ENCODE assay signal across 10 cellular contexts in the genomic region with DNA sequence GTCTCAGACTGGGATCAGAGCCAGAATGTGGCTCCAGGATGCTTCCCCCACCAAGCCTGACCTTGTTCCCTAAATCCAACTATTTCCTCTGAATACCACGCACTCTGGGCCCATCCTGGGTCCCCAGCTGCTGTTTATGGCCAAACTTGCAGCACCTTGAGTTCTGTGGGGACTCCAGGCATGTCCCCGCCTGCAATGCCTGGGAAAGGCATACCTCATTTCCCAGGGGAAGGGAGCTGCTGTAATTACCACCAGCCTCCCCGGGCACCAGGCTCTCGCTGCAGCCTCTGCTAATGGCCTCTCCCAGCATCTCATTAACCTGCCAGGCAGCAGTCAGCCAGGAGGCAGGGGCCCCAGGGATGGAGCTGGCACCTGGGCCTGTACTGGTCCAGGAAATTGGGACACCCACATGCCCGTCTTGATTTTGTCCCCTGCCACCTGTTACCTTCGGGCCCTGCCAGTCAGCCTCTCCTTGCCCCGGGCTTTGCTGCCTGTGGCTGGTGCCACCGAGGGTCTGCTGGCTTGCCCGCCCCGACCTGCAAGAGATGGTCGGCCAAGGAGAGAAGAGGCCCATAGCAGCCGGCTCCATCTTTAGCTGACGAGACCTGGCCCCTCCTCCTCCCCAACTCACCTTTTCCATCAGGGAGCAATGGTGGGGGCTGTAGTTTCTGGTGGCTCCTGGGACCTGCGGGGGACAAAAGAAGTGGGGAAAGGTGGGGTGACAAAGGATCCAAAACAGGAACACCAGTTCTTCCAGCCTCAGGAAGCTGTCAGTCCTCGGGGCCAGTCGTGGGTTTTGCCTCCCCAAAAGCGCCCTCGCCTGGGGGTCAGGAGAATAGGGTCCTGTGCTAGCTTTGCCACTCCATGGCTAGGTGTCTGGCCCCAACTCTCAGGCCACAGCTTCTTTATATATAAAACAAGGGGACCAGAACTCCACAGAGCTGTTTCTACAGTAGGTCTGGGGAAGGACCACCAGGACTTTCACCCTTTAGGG. TPM values are rescaled to one million over a fixed set of nuclear protein-coding genes. Genes with fewer than 3 reads are reported as not detected.
DNase-seq lines count a peak whose midpoint lies in the region; ATAC-seq and TF ChIP-seq lines count a peak whose summit lies in the region.
"Had no signal": no experiment of that assay in that cellular context is flagged by ENCODE, and none has a peak within 500 bp of the region (broad histone marks: within the 10 kb centered on the region; RNA-seq: fewer than 3 reads in every experiment).

No MANE protein-coding gene starts in this region.

- H3K36me3 Mint-ChIP-seq in activated T-helper 2 cell treated with anti-CD3 and anti-CD28 coated beads, Interferon-gamma antibody, Interleukin-2, Interleukin-4, amounts not matched to agents 10 μg/mL and 5 μg/mL and 100 μg/mL, durations not matched to agents 14 hours and 24 hours and 36 hours (ENCODE audit: low read depth): no peaks in the 10 kb centered on the region
- no peaks in the 10 kb centered on the region for H3K36me3 Mint-ChIP-seq in stimulated activated effector memory CD8-positive, alpha-beta T cell treated with anti-CD3 and anti-CD28 coated beads, Interleukin-12 subunit alpha, Interleukin-12 subunit beta, amount 100 ng/mL, for 72 hours

- peaks cover 10% of the 10 kb centered on the region for H3K4me1 Mint-ChIP-seq in activated T-helper 2 cell treated with anti-CD3 and anti-CD28 coated beads, Interferon-gamma antibody, Interleukin-2, Interleukin-4, amounts not matched to agents 10 μg/mL and 5 μg/mL and 100 μg/mL, durations not matched to agents 14 hours and 24 hours and 36 hours (ENCODE audit: low read depth)
- H3K4me1 Mint-ChIP-seq in stimulated activated effector memory CD8-positive, alpha-beta T cell treated with anti-CD3 and anti-CD28 coated beads, Interleukin-12 subunit alpha, Interleukin-12 subunit beta, amount 100 ng/mL, for 72 hours: peaks cover 20% of the 10 kb centered on the region

- no peaks in the 10 kb centered on the region for H3K79me2 ChIP-seq in OCI-LY3 (ENCODE audit: low read length)

- no peaks in the 10 kb centered on the region for H3K9me3 Mint-ChIP-seq in activated T-helper 2 cell treated with anti-CD3 and anti-CD28 coated beads, Interferon-gamma antibody, Interleukin-2, Interleukin-4, amounts not matched to agents 10 μg/mL and 5 μg/mL and 100 μg/mL, durations not matched to agents 14 hours and 24 hours and 36 hours
- no peaks in the 10 kb centered on the region for H3K9me3 Mint-ChIP-seq in stimulated activated effector memory CD8-positive, alpha-beta T cell treated with anti-CD3 and anti-CD28 coated beads, Interleukin-12 subunit alpha, Interleukin-12 subunit beta, amount 100 ng/mL, for 72 hours

- TF ChIP-seq CTCF in heart right ventricle (IDR thresholded peaks at IDR 0.05) (peak in 4 of 9 donors; percentile 14 to 33 (median 20)), OCI-LY3 (IDR thresholded peaks at IDR 0.05; ENCODE audit: low read depth, low read length) (peak; percentile 77), esophagus squamous epithelium (IDR thresholded peaks at IDR 0.05) (no peak), uterus (IDR thresholded peaks at IDR 0.05) (no peak)

- no peak overlapping the region for H3K27ac Mint-ChIP-seq in activated T-helper 2 cell treated with anti-CD3 and anti-CD28 coated beads, Interferon-gamma antibody, Interleukin-2, Interleukin-4, amounts not matched to agents 10 μg/mL and 5 μg/mL and 100 μg/mL, durations not matched to agents 14 hours and 24 hours and 36 hours
- H3K27ac Mint-ChIP-seq in stimulated activated effector memory CD8-positive, alpha-beta T cell treated with anti-CD3 and anti-CD28 coated beads, Interleukin-12 subunit alpha, Interleukin-12 subunit beta, amount 100 ng/mL, for 72 hours: no peak overlapping the region

- H3K9ac ChIP-seq in OCI-LY3 (ENCODE audit: low read length): peak overlapping the region; percentile 47

- H3K4me3 ChIP-seq in heart right ventricle (no peak overlapping the region), OCI-LY3 (ENCODE audit: low read length) (peak overlapping the region; percentile 76), esophagus squamous epithelium (no peak overlapping the region), uterus (no peak overlapping the region)

- H3K36me3 ChIP-seq in heart right ventricle: peaks cover 0 to 29% (median 0%) of the 10 kb centered on the region in 9 donors
- peaks cover 2% of the 10 kb centered on the region for H3K36me3 ChIP-seq in OCI-LY3 (replicated peaks; ENCODE audit: low read depth, low read length)
- peaks cover 0 to 19% (median 0%) of the 10 kb centered on the region in 3 donors for H3K36me3 ChIP-seq in esophagus squamous epithelium
- no peaks in the 10 kb centered on the region for H3K36me3 ChIP-seq in uterus

- no peaks in the 10 kb centered on the region for H3K27me3 Mint-ChIP-seq in activated T-helper 2 cell treated with anti-CD3 and anti-CD28 coated beads, Interferon-gamma antibody, Interleukin-2, Interleukin-4, amounts not matched to agents 10 μg/mL and 5 μg/mL and 100 μg/mL, durations not matched to agents 14 hours and 24 hours and 36 hours (ENCODE audit: low read depth)

- intact Hi-C loops in heart right ventricle (cut with DNase I): no loop called here
- intact Hi-C loops in left cardiac atrium (cut with DNase I): no loop called here
- intact Hi-C loops in esophagus squamous epithelium (cut with DNase I): no loop called here
- intact Hi-C loops in uterus (cut with DNase I; ENCODE audit: low total_unique reads): no loop called here
- intact Hi-C loops in activated T-helper 2 cell treated with anti-CD3 and anti-CD28 coated beads, Interferon-gamma antibody, Interleukin-2, Interleukin-4, amounts not matched to agents 10 μg/mL and 5 μg/mL and 100 μg/mL, durations not matched to agents 14 hours and 24 hours and 36 hours (cut with micrococcal nuclease): no loop called here

- no peaks in the 10 kb centered on the region for H4K20me1 ChIP-seq in OCI-LY3 (ENCODE audit: insufficient read depth, low read length)

- peaks cover 59 to 100% (median 84%) of the 10 kb centered on the region in 9 donors for H3K4me1 ChIP-seq in heart right ventricle
- H3K4me1 ChIP-seq in OCI-LY3 (ENCODE audit: low read length): peaks cover 27% of the 10 kb centered on the region
- H3K4me1 ChIP-seq in esophagus squamous epithelium: peaks cover 71 to 91% (median 75%) of the 10 kb centered on the region in 3 donors
- H3K4me1 ChIP-seq in uterus: peaks cover 7 to 26% of the 10 kb centered on the region in 2 donors

- DNase-seq in heart right ventricle: no peak
- no peak for DNase-seq in left cardiac atrium
- no peak for DNase-seq in esophagus squamous epithelium (lab: John Stamatoyannopoulos, UW)
- no peak for DNase-seq in uterus
- DNase-seq in activated T-helper 2 cell treated with anti-CD3 and anti-CD28 coated beads, Interferon-gamma antibody, Interleukin-2, Interleukin-4, amounts not matched to agents 10 μg/mL and 5 μg/mL and 100 μg/mL, durations not matched to agents 14 hours and 24 hours and 36 hours (ENCODE audit: low spot score): no peak
- no peak for DNase-seq in stimulated activated effector memory CD8-positive, alpha-beta T cell treated with anti-CD3 and anti-CD28 coated beads, Interleukin-12 subunit alpha, Interleukin-12 subunit beta, amount 100 ng/mL, for 72 hours (ENCODE audit: low spot score in 2 of 2)
- DNase-seq: amniotic stem cell had no signal

- ATAC-seq in heart right ventricle: no peak
- no peak for ATAC-seq in left cardiac atrium
- ATAC-seq in HG03469 (IDR thresholded peaks at IDR 0.05; ENCODE audit: unreplicated experiment): no peak
- ATAC-seq in stimulated activated effector memory CD8-positive, alpha-beta T cell treated with anti-CD3 and anti-CD28 coated beads, Interleukin-12 subunit alpha, Interleukin-12 subunit beta, amount 100 ng/mL, for 72 hours: no peak

- peak overlapping the region; percentile 79 for H3K4me2 ChIP-seq in OCI-LY3 (ENCODE audit: low read length)

- no peak overlapping the region for H3K4me3 Mint-ChIP-seq in activated T-helper 2 cell treated with anti-CD3 and anti-CD28 coated beads, Interferon-gamma antibody, Interleukin-2, Interleukin-4, amounts not matched to agents 10 μg/mL and 5 μg/mL and 100 μg/mL, durations not matched to agents 14 hours and 24 hours and 36 hours (ENCODE audit: low read depth)
- H3K4me3 Mint-ChIP-seq in stimulated activated effector memory CD8-positive, alpha-beta T cell treated with anti-CD3 and anti-CD28 coated beads, Interleukin-12 subunit alpha, Interleukin-12 subunit beta, amount 100 ng/mL, for 72 hours: no peak overlapping the region

- peak overlapping the region; percentile 75 for H2AFZ ChIP-seq in OCI-LY3 (ENCODE audit: low read depth, low read length)

- H3K9me3 ChIP-seq in heart right ventricle (no peaks in the 10 kb centered on the region), OCI-LY3 (ENCODE audit: insufficient read depth, low read length) (no peaks in the 10 kb centered on the region), esophagus squamous epithelium (no peaks in the 10 kb centered on the region), uterus (no peaks in the 10 kb centered on the region)

- TF ChIP-seq POLR2A in esophagus squamous epithelium (IDR thresholded peaks at IDR 0.05) (no peak), uterus (IDR thresholded peaks at IDR 0.05) (no peak)

- H3K27ac ChIP-seq in heart right ventricle: peak overlapping the region in 9 of 10 donors; percentile 81 to 99 (median 98)
- no peak overlapping the region for H3K27ac ChIP-seq in OCI-LY3 (ENCODE audit: low read length)
- H3K27ac ChIP-seq in esophagus squamous epithelium: peak overlapping the region; percentile 70 to 95 (median 94)
- peak overlapping the region; percentile 96 to 97 for H3K27ac ChIP-seq in uterus

- H3K27me3 ChIP-seq in heart right ventricle (no peaks in the 10 kb centered on the region), OCI-LY3 (ENCODE audit: low read depth, low read length) (no peaks in the 10 kb centered on the region), esophagus squamous epithelium (no peaks in the 10 kb centered on the region), uterus (no peaks in the 10 kb centered on the region)

- 74 to 79% methylated on average over 18 of the region's 18 CpGs for WGBS in heart right ventricle, 2 donors
- WGBS in esophagus squamous epithelium, 2 donors: 72 to 76% methylated on average over 9 to 11 of the region's 18 CpGs

RNA-seq across cellular contexts. Expression of a gene that starts 4.3 kb away (rescaled TPM):
- total RNA-seq in heart right ventricle: 100 to 1,000 TPM; 113 to 190 (median 151) TPM
- 10 to 100 TPM; 13.0 to 97.4 TPM for polyA plus RNA-seq in heart right ventricle
- 10 to 100 TPM; 72.1 to 83.8 TPM for total RNA-seq in left cardiac atrium
- 10 to 100 TPM in 3 of 4 donors, 1 to 10 TPM in 1; 5.4 to 34.4 (median 15.0) TPM for total RNA-seq in esophagus squamous epithelium
- total RNA-seq in uterus: 10 to 100 TPM in 1 of 4 donors, 1 to 10 TPM in 3; 2.4 to 43.8 (median 6.6) TPM
- 0.34 and 0.41 TPM in 2 replicates for total RNA-seq in activated T-helper 2 cell treated with anti-CD3 and anti-CD28 coated beads, Interferon-gamma antibody, Interleukin-2, Interleukin-4, amounts not matched to agents 10 μg/mL and 5 μg/mL and 100 μg/mL, durations not matched to agents 14 hours and 24 hours and 36 hours

RNA-seq across cellular contexts. Expression of a gene that starts 12.9 kb away (rescaled TPM):
- total RNA-seq in heart right ventricle: 10 to 100 TPM; 32.5 to 63.9 (median 40.9) TPM
- polyA plus RNA-seq in heart right ventricle: 10 to 100 TPM; 19.8 to 56.1 TPM
- 10 to 100 TPM; 53.4 to 76.6 TPM for total RNA-seq in left cardiac atrium
- total RNA-seq in esophagus squamous epithelium: 10 to 100 TPM in 1 of 4 donors, 1 to 10 TPM in 3; 4.7 to 10.1 (median 8.1) TPM
- total RNA-seq in uterus: 10 to 100 TPM in 2 of 4 donors, 1 to 10 TPM in 2; 3.2 to 68.1 (median 8.9) TPM
- 16.7 and 17.9 TPM in 2 replicates for total RNA-seq in activated T-helper 2 cell treated with anti-CD3 and anti-CD28 coated beads, Interferon-gamma antibody, Interleukin-2, Interleukin-4, amounts not matched to agents 10 μg/mL and 5 μg/mL and 100 μg/mL, durations not matched to agents 14 hours and 24 hours and 36 hours

RNA-seq across cellular contexts. Expression of a gene that starts 14.4 kb away (rescaled TPM):
- total RNA-seq in heart right ventricle (not detected), left cardiac atrium (not detected), esophagus squamous epithelium (not detected), uterus (1 to 10 TPM in 1 of 4 donors, not detected in 3; 1.8 TPM)
- not detected for polyA plus RNA-seq in heart right ventricle
- not detected in 2 replicates for total RNA-seq in activated T-helper 2 cell treated with anti-CD3 and anti-CD28 coated beads, Interferon-gamma antibody, Interleukin-2, Interleukin-4, amounts not matched to agents 10 μg/mL and 5 μg/mL and 100 μg/mL, durations not matched to agents 14 hours and 24 hours and 36 hours
- total RNA-seq: kidney epithelial cell had no signal

RNA-seq across cellular contexts. Expression of a gene that starts 21.6 kb away (rescaled TPM):
- total RNA-seq in heart right ventricle (1 to 10 TPM in 2 of 10 donors, under 1 TPM in 8; 0.08 to 1.3 (median 0.71) TPM), left cardiac atrium (1 to 10 TPM in 1 of 2 donors, under 1 TPM in 1; 0.31 to 6.5 TPM), esophagus squamous epithelium (under 1 TPM in 2 of 4 donors, not detected in 2; under 0.01 TPM), uterus (under 1 TPM in 2 of 4 donors, not detected in 2; 0.14 to 0.85 TPM)
- 1 to 10 TPM in 1 of 2 donors, under 1 TPM in 1; 0.16 to 2.7 TPM for polyA plus RNA-seq in heart right ventricle
- 0.05 and 0.39 TPM in 2 replicates for total RNA-seq in activated T-helper 2 cell treated with anti-CD3 and anti-CD28 coated beads, Interferon-gamma antibody, Interleukin-2, Interleukin-4, amounts not matched to agents 10 μg/mL and 5 μg/mL and 100 μg/mL, durations not matched to agents 14 hours and 24 hours and 36 hours

RNA-seq across cellular contexts. Expression of a gene that starts 28.7 kb away (rescaled TPM):
- total RNA-seq in heart right ventricle (10 to 100 TPM in 2 of 10 donors, 1 to 10 TPM in 8; 1.2 to 24.4 (median 4.9) TPM), left cardiac atrium (10 to 100 TPM in 1 of 2 donors, 1 to 10 TPM in 1; 8.4 to 13.5 TPM), esophagus squamous epithelium (10 to 100 TPM in 3 of 4 donors, 1 to 10 TPM in 1; 6.1 to 15.9 (median 10.4) TPM), uterus (10 to 100 TPM in 2 of 4 donors, 1 to 10 TPM in 2; 3.5 to 19.0 (median 9.3) TPM)
- 10 to 100 TPM in 1 of 2 donors, 1 to 10 TPM in 1; 4.2 to 14.6 TPM for polyA plus RNA-seq in heart right ventricle
- 96.3 and 98.9 TPM in 2 replicates for total RNA-seq in activated T-helper 2 cell treated with anti-CD3 and anti-CD28 coated beads, Interferon-gamma antibody, Interleukin-2, Interleukin-4, amounts not matched to agents 10 μg/mL and 5 μg/mL and 100 μg/mL, durations not matched to agents 14 hours and 24 hours and 36 hours
